9 cellular contexts compared by ENCODE assay signal in genomic region chr6:52284131-52284459, GRCh38. TPM values are rescaled to one million over a fixed set of nuclear protein-coding genes. Genes with fewer than 3 reads are reported as not detected.
DNase-seq lines count a peak whose midpoint lies in the region; FAIRE-seq and TF ChIP-seq lines count a peak whose summit lies in the region.
"Had no signal": no experiment of that assay in that cellular context is flagged by ENCODE, and none has a peak within 500 bp of the region (broad histone marks: within the 10 kb centered on the region; RNA-seq: fewer than 3 reads in every experiment).

No MANE protein-coding gene starts in this region.

- peak overlapping the region; percentile 79 for H3K4me3 ChIP-seq in SJCRH30
- H3K4me3 ChIP-seq in fibroblast of lung (replicated peaks in 1 of 4; ENCODE audit: control extremely low read depth in 1 of 4, insufficient read depth in 1 of 4, low read depth in 3 of 4, low read length in 4 of 4) = peak overlapping the region; percentile 69 to 91 (median 76)
- peak overlapping the region; percentile 93 for H3K4me3 ChIP-seq in trophoblast cell (ENCODE audit: low read depth, low read length)

- H4K91ac ChIP-seq in trophoblast cell (ENCODE audit: low read depth, low read length) = peak overlapping the region; percentile 63

- no peak overlapping the region for H2BK12ac ChIP-seq in trophoblast cell (ENCODE audit: low read length)

- H3K23ac ChIP-seq in trophoblast cell (ENCODE audit: low read length) = no peak overlapping the region

- no peak overlapping the region for H2AK5ac ChIP-seq in trophoblast cell (ENCODE audit: low read length)

- peak overlapping the region; percentile 38 for H2BK5ac ChIP-seq in trophoblast cell (ENCODE audit: low read depth, low read length, poor library complexity)

- peak overlapping the region; percentile 35 for H2BK120ac ChIP-seq in trophoblast cell (ENCODE audit: insufficient read depth, low read length, poor library complexity)

- DNase-seq in GM12891 (ENCODE audit: insufficient read length, low spot score) = no peak
- DNase-seq in LHCN-M2 (ENCODE audit: low read depth) = peak; percentile 43
- peak; percentile 75 to 76 for DNase-seq in SJCRH30
- peak in 1 of 2 donors; percentile 25 for DNase-seq in fibroblast of lung (ENCODE audit: low read depth in 2 of 2)
- DNase-seq in trophoblast cell = peak; percentile 6 to 38
- DNase-seq in DMS153 (lab: John Stamatoyannopoulos, UW) = no peak
- no peak for DNase-seq in activated effector memory CD4-positive, alpha-beta T cell treated with anti-CD3 and anti-CD28 coated beads, Interleukin-2, amount 50 U/mL, for 16 hours

- H3K4ac ChIP-seq in trophoblast cell (ENCODE audit: low read depth, low read length) = no peak overlapping the region

- H3K4me1 ChIP-seq in SJCRH30 (no peaks in the 10 kb centered on the region; the same call in 1 of the 2 replicates), fibroblast of lung (ENCODE audit: control insufficient read depth, extremely low read depth, insufficient read depth, low read length) (peaks cover 3% of the 10 kb centered on the region), trophoblast cell (ENCODE audit: control insufficient read depth in 1 of 2, insufficient read depth in 2 of 2, low read length in 2 of 2) (peaks cover 2 to 3% of the 10 kb centered on the region in 2 experiments)

- H3K9ac ChIP-seq in fibroblast of lung (ENCODE audit: insufficient read depth, low read length) (peak overlapping the region; percentile 66), trophoblast cell (ENCODE audit: low read length) (peak overlapping the region; percentile 80)

- H3K14ac ChIP-seq in trophoblast cell (ENCODE audit: low read length) = peak overlapping the region; percentile 5

- H3K4me2 ChIP-seq in fibroblast of lung (ENCODE audit: extremely low read depth, insufficient read depth, low read length) (peak overlapping the region; percentile 89), trophoblast cell (ENCODE audit: low read length) (peak overlapping the region; percentile 58)

- WGBS in trophoblast cell (ENCODE audit: extremely low coverage, insufficient coverage, insufficient read length) = no CpG with 5 or more reads among the region's 14 CpGs

- H3K9me3 ChIP-seq in SJCRH30 (replicated peaks) (no peaks in the 10 kb centered on the region), fibroblast of lung (ENCODE audit: control insufficient read depth, insufficient read depth, low read depth, low read length) (no peaks in the 10 kb centered on the region), trophoblast cell (ENCODE audit: insufficient read depth, low read depth, low read length) (no peaks in the 10 kb centered on the region)

- TF ChIP-seq POLR2A in GM12891 (IDR thresholded peaks at IDR 0.05; ENCODE audit: low read depth, low read length) = no peak

- H3K27ac ChIP-seq in 22Rv1 (peak overlapping the region; percentile 88), SJCRH30 (peak overlapping the region; percentile 90), fibroblast of lung (ENCODE audit: insufficient read depth, low read length) (peak overlapping the region; percentile 69), trophoblast cell (ENCODE audit: low read depth, low read length) (peak overlapping the region; percentile 63)

- peak overlapping the region; percentile 13 for H4K12ac ChIP-seq in trophoblast cell (ENCODE audit: low read depth, low read length)

- no peaks in the 10 kb centered on the region for H4K20me1 ChIP-seq in fibroblast of lung (ENCODE audit: control insufficient read depth, extremely low read depth, insufficient read depth, low read length)

- H2AFZ ChIP-seq in fibroblast of lung (ENCODE audit: low read length) = peak overlapping the region; percentile 83
- H2AFZ ChIP-seq in trophoblast cell (ENCODE audit: insufficient read depth, low read length, poor library complexity) = peak overlapping the region; percentile 7

- peaks cover 6% of the 10 kb centered on the region for H3K79me1 ChIP-seq in trophoblast cell (ENCODE audit: low read length)

- peak overlapping the region; percentile 20 for H4K8ac ChIP-seq in trophoblast cell (ENCODE audit: low read depth, low read length)

- no peaks in the 10 kb centered on the region for H3K27me3 ChIP-seq in SJCRH30
- H3K27me3 ChIP-seq in fibroblast of lung (ENCODE audit: control insufficient read depth, insufficient read depth, low read length) = no peaks in the 10 kb centered on the region
- no peaks in the 10 kb centered on the region for H3K27me3 ChIP-seq in trophoblast cell (ENCODE audit: insufficient read depth, low read length)

- no peak overlapping the region for H3K18ac ChIP-seq in trophoblast cell (ENCODE audit: low read length)

- TF ChIP-seq CTCF in 22Rv1 (IDR thresholded peaks at IDR 0.05) = no peak
- no peak for TF ChIP-seq CTCF in fibroblast of lung (conservative IDR thresholded peaks at IDR 0.05 in 1 of 2, IDR thresholded peaks at IDR 0.05 in 1 of 2; ENCODE audit: low read depth in 1 of 2, low read length in 2 of 2)

- H3K36me3 ChIP-seq in SJCRH30 = peaks cover 34% of the 10 kb centered on the region
- peaks cover 3% of the 10 kb centered on the region for H3K36me3 ChIP-seq in fibroblast of lung (ENCODE audit: control insufficient read depth, insufficient read depth, low read length)
- peaks cover 12 to 19% of the 10 kb centered on the region in 2 experiments for H3K36me3 ChIP-seq in trophoblast cell (ENCODE audit: control insufficient read depth in 1 of 2, insufficient read depth in 2 of 2, low read length in 2 of 2)

- peak; percentile 28 for FAIRE-seq in GM12891 (lab: Jason Lieb, UNC)

- H3K79me2 ChIP-seq in fibroblast of lung (ENCODE audit: control insufficient read depth, insufficient read depth, low read length) (peaks cover 20% of the 10 kb centered on the region), trophoblast cell (ENCODE audit: control insufficient read depth, insufficient read depth, low read length, poor library complexity) (peaks cover 4% of the 10 kb centered on the region)

TF ChIP-seq in GM12891, 5 proteins besides CTCF, POLR2A, EP300 and RAD21:
- TF ChIP-seq PAX5 (IDR thresholded peaks at IDR 0.05; ENCODE audit: insufficient read depth, low read length, severe bottlenecking) (no peak), TAF1 (IDR thresholded peaks at IDR 0.05; ENCODE audit: low read depth, low read length) (no peak), POLR2AphosphoS5 (IDR thresholded peaks at IDR 0.05; ENCODE audit: low read depth, low read length) (peak; percentile 12; the same call in 1 of the 2 replicates)

RNA-seq across cellular contexts. Expression of gene MCM3, which starts 0.4 kb away (rescaled TPM):
- 107 TPM for polyA plus RNA-seq in GM12891 (2012; ENCODE audit: low read depth, missing spikeins)
- total RNA-seq in LHCN-M2 (2014; rRNA removed) (137 and 149 TPM in 2 replicates), fibroblast of lung (15.9 and 18.0 TPM in 2 replicates)
- polyA plus RNA-seq in LHCN-M2 (2012) = 46.4 TPM
- 153 and 155 TPM in 2 replicates for total RNA-seq in SJCRH30 (2014; rRNA removed; shearing (Covaris generic))
- polyA plus RNA-seq in fibroblast of lung = 40.3 and 89.5 TPM in 2 replicates
- polyA plus RNA-seq in fibroblast of lung (2012) = 24.5 and 57.0 TPM in 2 replicates
- 27.7 and 117 TPM in 2 replicates for polyA minus RNA-seq in fibroblast of lung (ENCODE audit: low replicate concordance)
- 53.0 and 56.6 TPM in 2 replicates for polyA plus RNA-seq in trophoblast cell (2013)

RNA-seq across cellular contexts. Expression of gene IL17F, which starts 39.8 kb away (rescaled TPM):
- polyA plus RNA-seq in GM12891 (2012; ENCODE audit: low read depth, missing spikeins) = not detected
- not detected in 2 replicates for total RNA-seq in LHCN-M2 (2014; rRNA removed)
- polyA plus RNA-seq in LHCN-M2 (2012) = not detected
- total RNA-seq in SJCRH30 (2014; rRNA removed; shearing (Covaris generic)) = not detected in 2 replicates
- not detected in 2 replicates for total RNA-seq in fibroblast of lung
- not detected in 2 replicates for polyA plus RNA-seq in fibroblast of lung
- polyA plus RNA-seq in fibroblast of lung (2012) = not detected in 2 replicates
- polyA minus RNA-seq in fibroblast of lung (ENCODE audit: low replicate concordance) = not detected in 2 replicates
- polyA plus RNA-seq in trophoblast cell (2013) = not detected in 2 replicates
- total RNA-seq: lung microvascular endothelial cell had no signal

Comparison
In these comparisons a context has a peak if more than half of its experiments do, and no peak if none do; other contexts are left out.
1. DNase-seq: peak in LHCN-M2 (single experiment), SJCRH30 (2 of 2) and trophoblast cell (2 of 2); none in GM12891 (single experiment), DMS153 (single experiment) and activated effector memory CD4-positive, alpha-beta T cell treated with anti-CD3 and anti-CD28 coated beads, Interleukin-2, amount 50 U/mL, for 16 hours (single experiment).
2. Peak in every context shown above with its lines, with median percentiles within 50 percentile points of each other: H3K27ac ChIP-seq and H3K4me3 ChIP-seq.